Comparison of ENCODE assay signal across 8 cellular contexts in the genomic region with DNA sequence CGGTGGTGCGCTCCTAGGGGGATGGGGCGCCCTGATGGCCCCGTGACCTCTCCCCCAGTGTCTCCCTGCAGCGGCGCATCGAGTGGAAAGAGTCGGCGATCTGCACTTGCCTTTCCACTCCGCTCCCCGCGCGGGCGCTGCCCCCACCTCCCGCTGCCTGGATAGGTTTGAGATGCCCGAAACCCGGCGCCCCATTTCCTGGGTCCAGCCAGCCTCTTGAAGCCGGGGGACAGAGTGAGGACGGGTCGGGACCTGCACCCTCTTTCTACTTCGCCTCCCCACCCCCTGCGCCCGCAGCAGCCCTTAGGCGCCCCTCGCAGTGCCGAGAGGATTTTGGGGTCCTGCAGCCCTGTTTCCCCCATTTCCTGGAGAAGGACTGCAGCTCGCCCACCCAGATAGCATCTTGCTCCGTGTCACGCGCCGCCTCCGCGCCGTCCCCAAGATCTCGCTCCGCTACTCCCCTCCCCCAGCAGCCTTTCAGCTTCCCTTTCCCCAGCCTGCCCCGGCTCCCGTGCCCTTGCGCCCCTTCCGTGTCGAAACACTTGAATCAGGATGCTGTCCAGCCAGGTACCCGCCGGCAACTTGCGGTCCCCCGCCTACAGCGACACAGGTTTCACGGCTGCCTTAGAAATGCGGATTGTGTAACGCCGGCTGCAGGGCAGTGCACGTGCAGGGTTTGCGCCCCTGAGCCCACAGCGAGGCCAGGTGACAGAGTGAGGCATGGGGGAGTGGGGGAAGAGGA. TPM values are rescaled to one million over a fixed set of nuclear protein-coding genes. Genes with fewer than 3 reads are reported as not detected.
DNase-seq lines count a peak whose midpoint lies in the region; ATAC-seq and TF ChIP-seq lines count a peak whose summit lies in the region.

No MANE protein-coding gene starts in this region.

- H3K9ac ChIP-seq in SK-N-SH, result peak overlapping the region; percentile 61

- peak overlapping the region; percentile 8 for H3K27ac Mint-ChIP-seq in activated naive CD8-positive, alpha-beta T cell

- TF ChIP-seq POLR2A in vagina (IDR thresholded peaks at IDR 0.05), result no peak

- POLR2A ChIA-PET in SK-N-SH (lab: Yijun Ruan, JAX), result no interaction called here

- H3K9me3 ChIP-seq in SK-N-SH, result no peaks in the 10 kb centered on the region
- H3K9me3 ChIP-seq in heart right ventricle, result no peaks in the 10 kb centered on the region
- H3K9me3 ChIP-seq in vagina, result no peaks in the 10 kb centered on the region

- CTCF ChIA-PET in SK-N-SH (lab: Yijun Ruan, JAX), result interaction anchor here (0.6 to 2.8 kb wide), 11 partner anchors 12 to 257 kb away, joined by 3 to 17 read pairs (median 3); partner anchors contain the start of genes HTD2 and RPP14

- ATAC-seq in HG03025 (IDR thresholded peaks at IDR 0.05; ENCODE audit: low FRiP score, unreplicated experiment) (peak; percentile 39), heart right ventricle (peak; percentile 60 to 75 (median 66))

- no peak for TF ChIP-seq EP300 in SK-N-SH (IDR thresholded peaks at IDR 0.05; ENCODE audit: borderline replicate concordance in 1 of 2, low read depth in 1 of 2, low read length in 1 of 2)

- H3K79me2 ChIP-seq in SK-N-SH (ENCODE audit: insufficient read depth), result peaks cover 20% of the 10 kb centered on the region; the same call in 1 of the 2 replicates

- H3K4me1 ChIP-seq in SK-N-SH (ENCODE audit: control insufficient read depth in 1 of 2, insufficient read depth in 2 of 2, low read depth in 1 of 2, low read length in 1 of 2), result peaks cover 0 to 13% of the 10 kb centered on the region in 2 experiments; a peak in 1 of 4 replicates
- peaks cover 0 to 35% (median 17%) of the 10 kb centered on the region in 9 donors for H3K4me1 ChIP-seq in heart right ventricle
- peaks cover 33% of the 10 kb centered on the region for H3K4me1 ChIP-seq in vagina

- no peaks in the 10 kb centered on the region for H3F3A ChIP-seq in SK-N-SH (replicated peaks; ENCODE audit: insufficient read depth)

- no peak for TF ChIP-seq RAD21 in SK-N-SH (IDR thresholded peaks at IDR 0.05; ENCODE audit: low read length)

- 4% methylated on average over 43 of the region's 54 CpGs for WGBS in SK-N-SH (ENCODE audit: low lambda C conversion rate)
- 1% methylated on average over 54 of the region's 54 CpGs for WGBS in heart right ventricle, 2 donors

- H2AFZ ChIP-seq in SK-N-SH (ENCODE audit: low read depth), result peak overlapping the region; percentile 97

- H3K36me3 Mint-ChIP-seq in activated naive CD8-positive, alpha-beta T cell, result no peaks in the 10 kb centered on the region

- no peaks in the 10 kb centered on the region for H3K9me2 ChIP-seq in SK-N-SH

- no peaks in the 10 kb centered on the region for H3K9me3 Mint-ChIP-seq in activated naive CD8-positive, alpha-beta T cell (ENCODE audit: low read depth)

- H3K27me3 Mint-ChIP-seq in activated naive CD8-positive, alpha-beta T cell, result no peaks in the 10 kb centered on the region

- H3K4me2 ChIP-seq in SK-N-SH, result peak overlapping the region; percentile 98

- 0 out of 2 replicates have a peak, but pooled peaks cover under 1% of the 10 kb centered on the region for H4K20me1 ChIP-seq in SK-N-SH (ENCODE audit: insufficient read depth)

- peak overlapping the region; percentile 50 to 65; a peak in 2 of 4 replicates for H3K27ac ChIP-seq in SK-N-SH (ENCODE audit: low read depth in 2 of 2, low read length in 1 of 2)
- H3K27ac ChIP-seq in heart right ventricle, result peak overlapping the region in 9 of 10 donors; percentile 74 to 90 (median 78)
- H3K27ac ChIP-seq in vagina, result peak overlapping the region; percentile 82

- H3K4me1 Mint-ChIP-seq in activated naive CD8-positive, alpha-beta T cell (ENCODE audit: low read depth), result peaks cover 12% of the 10 kb centered on the region

- H3K36me3 ChIP-seq in SK-N-SH (replicated peaks in 1 of 2; ENCODE audit: control insufficient read depth in 1 of 2, insufficient read depth in 2 of 2, low read length in 1 of 2) (no peaks in the 10 kb centered on the region), heart right ventricle (no peaks in the 10 kb centered on the region), vagina (no peaks in the 10 kb centered on the region)

- H3K27me3 ChIP-seq in SK-N-SH (ENCODE audit: insufficient read depth) (no peaks in the 10 kb centered on the region), heart right ventricle (no peaks in the 10 kb centered on the region), vagina (no peaks in the 10 kb centered on the region)

- DNase-seq in NK-92 treated with Interleukin-12 subunit alpha and Interleukin-12 subunit beta, amount 100 ng/mL, for 24 hours (lab: John Stamatoyannopoulos, UW), result peak; percentile 49
- DNase-seq in NK-92 (lab: John Stamatoyannopoulos, UW; ENCODE audit: unreplicated experiment) (no peak), SK-N-SH (peak; percentile 64), heart right ventricle (peak; percentile 61 to 70), posterior cingulate gyrus (peak; percentile 43 to 96 (median 69)), vagina (ENCODE audit: extremely low spot score in 2 of 2) (no peak)

- intact Hi-C loops in heart right ventricle (cut with DNase I), result loop anchor here in 7 of 10 donors (5.0 to 10.0 kb wide), 6 partner anchors 53 to 69 kb away; partner anchors contain the start of genes HTD2 (in 2 of the 7) and RPP14 (in 2 of the 7)
- intact Hi-C loops in posterior cingulate gyrus (cut with DNase I), result loop anchor here (1.0 to 5.0 kb wide), 2 partner anchors 51 to 62 kb away; no protein-coding TSS in a partner anchor
- intact Hi-C loops in vagina (cut with DNase I), result loop anchor here (5.0 kb wide), 1 partner anchor 59 kb away; no protein-coding TSS in a partner anchor

- peak overlapping the region; percentile 94 for H3K4me3 Mint-ChIP-seq in activated naive CD8-positive, alpha-beta T cell

- peak overlapping the region; percentile 79 to 86 for H3K4me3 ChIP-seq in SK-N-SH (ENCODE audit: low read depth in 2 of 2, low read length in 1 of 2)
- peak overlapping the region; percentile 88 to 95 (median 91) for H3K4me3 ChIP-seq in heart right ventricle
- H3K4me3 ChIP-seq in vagina, result peak overlapping the region; percentile 92 to 93

- TF ChIP-seq CTCF in SK-N-SH (IDR thresholded peaks at IDR 0.05), result no peak
- no peak for TF ChIP-seq CTCF in heart right ventricle (IDR thresholded peaks at IDR 0.05)
- no peak for TF ChIP-seq CTCF in vagina (IDR thresholded peaks at IDR 0.05)

TF ChIP-seq in SK-N-SH, 30 proteins besides CTCF, POLR2A, EP300 and RAD21 (continues in another document):
- TF ChIP-seq, protein P1, sequence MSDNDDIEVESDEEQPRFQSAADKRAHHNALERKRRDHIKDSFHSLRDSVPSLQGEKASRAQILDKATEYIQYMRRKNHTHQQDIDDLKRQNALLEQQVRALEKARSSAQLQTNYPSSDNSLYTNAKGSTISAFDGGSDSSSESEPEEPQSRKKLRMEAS (IDR thresholded peaks at IDR 0.05; ENCODE audit: low read depth), result 0 out of 2 replicates have a peak, but pooled peaks have one; percentile 46
- TF ChIP-seq GATA2 (CRISPR knock-in tag; IDR thresholded peaks at IDR 0.05) (peak; percentile 73), GABPA (IDR thresholded peaks at IDR 0.05; ENCODE audit: low read depth) (no peak), NRF1 (IDR thresholded peaks at IDR 0.05; ENCODE audit: low read depth, low read length) (no peak), RFX5 (IDR thresholded peaks at IDR 0.05; ENCODE audit: low read length) (no peak), EZH2phosphoT487 (IDR thresholded peaks at IDR 0.05; ENCODE audit: borderline replicate concordance, low read depth) (no peak), MEF2A (IDR thresholded peaks at IDR 0.05; ENCODE audit: borderline replicate concordance, low read depth) (no peak)
- TF ChIP-seq, protein P2, sequence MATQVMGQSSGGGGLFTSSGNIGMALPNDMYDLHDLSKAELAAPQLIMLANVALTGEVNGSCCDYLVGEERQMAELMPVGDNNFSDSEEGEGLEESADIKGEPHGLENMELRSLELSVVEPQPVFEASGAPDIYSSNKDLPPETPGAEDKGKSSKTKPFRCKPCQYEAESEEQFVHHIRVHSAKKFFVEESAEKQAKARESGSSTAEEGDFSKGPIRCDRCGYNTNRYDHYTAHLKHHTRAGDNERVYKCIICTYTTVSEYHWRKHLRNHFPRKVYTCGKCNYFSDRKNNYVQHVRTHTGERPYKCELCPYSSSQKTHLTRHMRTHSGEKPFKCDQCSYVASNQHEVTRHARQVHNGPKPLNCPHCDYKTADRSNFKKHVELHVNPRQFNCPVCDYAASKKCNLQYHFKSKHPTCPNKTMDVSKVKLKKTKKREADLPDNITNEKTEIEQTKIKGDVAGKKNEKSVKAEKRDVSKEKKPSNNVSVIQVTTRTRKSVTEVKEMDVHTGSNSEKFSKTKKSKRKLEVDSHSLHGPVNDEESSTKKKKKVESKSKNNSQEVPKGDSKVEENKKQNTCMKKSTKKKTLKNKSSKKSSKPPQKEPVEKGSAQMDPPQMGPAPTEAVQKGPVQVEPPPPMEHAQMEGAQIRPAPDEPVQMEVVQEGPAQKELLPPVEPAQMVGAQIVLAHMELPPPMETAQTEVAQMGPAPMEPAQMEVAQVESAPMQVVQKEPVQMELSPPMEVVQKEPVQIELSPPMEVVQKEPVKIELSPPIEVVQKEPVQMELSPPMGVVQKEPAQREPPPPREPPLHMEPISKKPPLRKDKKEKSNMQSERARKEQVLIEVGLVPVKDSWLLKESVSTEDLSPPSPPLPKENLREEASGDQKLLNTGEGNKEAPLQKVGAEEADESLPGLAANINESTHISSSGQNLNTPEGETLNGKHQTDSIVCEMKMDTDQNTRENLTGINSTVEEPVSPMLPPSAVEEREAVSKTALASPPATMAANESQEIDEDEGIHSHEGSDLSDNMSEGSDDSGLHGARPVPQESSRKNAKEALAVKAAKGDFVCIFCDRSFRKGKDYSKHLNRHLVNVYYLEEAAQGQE (IDR thresholded peaks at IDR 0.05; ENCODE audit: low read depth, low read length), result peak; percentile 34; the same call in 1 of the 2 replicates
- TF ChIP-seq, protein P3, sequence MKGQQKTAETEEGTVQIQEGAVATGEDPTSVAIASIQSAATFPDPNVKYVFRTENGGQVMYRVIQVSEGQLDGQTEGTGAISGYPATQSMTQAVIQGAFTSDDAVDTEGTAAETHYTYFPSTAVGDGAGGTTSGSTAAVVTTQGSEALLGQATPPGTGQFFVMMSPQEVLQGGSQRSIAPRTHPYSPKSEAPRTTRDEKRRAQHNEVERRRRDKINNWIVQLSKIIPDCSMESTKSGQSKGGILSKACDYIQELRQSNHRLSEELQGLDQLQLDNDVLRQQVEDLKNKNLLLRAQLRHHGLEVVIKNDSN (IDR thresholded peaks at IDR 0.05; ENCODE audit: borderline replicate concordance, low read depth), result 0 out of 2 replicates have a peak, but pooled peaks have one; percentile 27

RNA-seq across cellular contexts. Expression of gene ABHD6, which starts 0.5 kb away (rescaled TPM):
- polyA plus RNA-seq in SK-N-SH (2012; rRNA removed) (10.7 and 14.8 TPM in 2 replicates), heart right ventricle (1 to 10 TPM; 5.5 to 7.0 TPM)
- polyA plus RNA-seq in SK-N-SH (2012; cell fraction: cytosol; rRNA removed), result 10.0 and 11.4 TPM in 2 replicates
- polyA plus RNA-seq in SK-N-SH (2012; cell fraction: nucleus; rRNA removed), result 9.6 and 11.9 TPM in 2 replicates
- total RNA-seq in heart right ventricle (10 to 100 TPM in 2 of 10 donors, 1 to 10 TPM in 8; 3.1 to 11.6 (median 6.3) TPM), vagina (18.9 TPM)

RNA-seq across cellular contexts. Expression of gene DNASE1L3, which starts 27.3 kb away (rescaled TPM):
- polyA plus RNA-seq in SK-N-SH (2012; rRNA removed) (not detected in 2 replicates), heart right ventricle (1 to 10 TPM; 2.3 to 3.1 TPM)
- polyA plus RNA-seq in SK-N-SH (2012; cell fraction: cytosol; rRNA removed), result not detected in 2 replicates
- not detected in 2 replicates for polyA plus RNA-seq in SK-N-SH (2012; cell fraction: nucleus; rRNA removed)
- total RNA-seq in heart right ventricle (1 to 10 TPM; 1.2 to 4.6 (median 2.4) TPM), vagina (13.3 TPM)

Comparison
In these comparisons a context has a peak if more than half of its experiments do, and no peak if none do; other contexts are left out.
1. DNase-seq: peak in NK-92 treated with Interleukin-12 subunit alpha and Interleukin-12 subunit beta, amount 100 ng/mL, for 24 hours (single experiment), SK-N-SH (single experiment), heart right ventricle (2 of 2) and posterior cingulate gyrus (10 of 10); none in NK-92 (single experiment) and vagina (0 of 2).
2. Peak in every context shown above with its lines, with median percentiles within 50 percentile points of each other: H3K27ac ChIP-seq and H3K4me3 ChIP-seq.